Comparison of ENCODE assay signal across 4 cellular contexts in the genomic region with DNA sequence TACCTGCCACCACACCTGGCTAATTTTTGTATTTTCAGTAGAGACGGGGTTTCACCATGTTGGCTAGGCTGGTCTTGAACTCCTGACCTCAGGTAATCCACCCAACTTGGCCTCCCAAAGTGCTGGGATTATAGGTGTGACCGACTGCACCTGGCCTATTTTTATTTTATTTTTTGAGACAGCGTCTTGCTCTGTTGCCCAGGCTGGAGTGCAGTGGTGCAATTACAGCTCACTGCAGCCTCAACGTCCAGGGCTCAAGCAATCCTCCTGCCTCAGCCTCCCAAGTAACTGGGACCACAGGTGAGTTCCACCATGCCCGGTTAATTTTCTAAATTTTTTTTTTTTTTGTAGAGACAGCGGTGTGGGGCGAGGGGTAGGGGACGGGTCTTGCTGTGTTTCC. TPM values are rescaled to one million over a fixed set of nuclear protein-coding genes. Genes with fewer than 3 reads are reported as not detected.
"Had no signal": no experiment of that assay in that cellular context is flagged by ENCODE, and none has a peak within 500 bp of the region (broad histone marks: within the 10 kb centered on the region; RNA-seq: fewer than 3 reads in every experiment).

No MANE protein-coding gene starts in this region.

RNA-seq across cellular contexts. Expression of gene ACP7, which starts 32.9 kb away (rescaled TPM):
- total RNA-seq: HepG2, HT-29, IMR-90 had no signal
- polyA plus RNA-seq: HepG2, IgD-negative memory B cell, IMR-90 had no signal
